18 cellular contexts compared by ENCODE assay signal in the genomic region with DNA sequence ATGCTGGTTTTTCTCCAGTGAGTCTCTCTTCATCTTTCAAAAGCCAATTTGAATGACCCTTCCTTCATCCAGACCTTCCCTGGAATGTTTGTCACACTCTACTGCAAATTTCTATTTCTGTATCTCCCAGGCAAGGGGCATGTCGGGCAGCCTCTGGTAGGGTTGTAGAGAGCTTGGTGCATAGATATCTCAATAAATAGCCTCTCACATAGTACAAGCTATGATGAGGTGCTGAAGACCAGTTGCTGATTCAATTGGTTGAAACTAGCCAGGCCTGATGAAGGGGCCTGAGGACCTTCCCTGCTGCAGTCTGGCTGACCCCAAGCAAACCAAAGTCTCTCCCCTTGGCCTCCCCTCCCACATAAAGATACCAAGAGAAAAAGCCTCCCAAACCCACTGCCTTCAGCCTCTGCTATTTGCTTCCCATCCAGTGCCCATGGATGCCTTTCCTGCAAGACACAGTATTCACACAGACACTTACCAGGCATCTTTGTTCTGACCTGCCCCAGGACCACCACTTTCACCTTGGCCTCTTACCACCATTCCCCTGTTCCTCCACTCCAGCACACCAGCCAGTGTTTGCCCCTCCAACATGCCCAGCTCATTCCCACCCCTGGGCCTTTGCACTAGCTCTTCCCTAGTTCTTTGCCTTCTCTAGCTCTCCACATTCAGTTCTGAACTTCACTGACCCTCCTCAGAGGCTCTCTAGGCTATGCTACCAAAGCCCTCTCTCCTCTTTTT.
A peak's percentile ranks its signal among the peaks of the same experiment; 100 is the strongest.
DNase-seq lines count a peak whose midpoint lies in the region; ATAC-seq, FAIRE-seq and TF ChIP-seq lines count a peak whose summit lies in the region.
"Had no signal": no experiment of that assay in that cellular context is flagged by ENCODE, and none has a peak within 500 bp of the region (broad histone marks: within the 10 kb centered on the region; RNA-seq: fewer than 3 reads in every experiment).

No MANE protein-coding gene starts in this region.

- 83% methylated on average over 1 of the region's 1 CpG for WGBS in A549 (ENCODE audit: missing lambda C conversion rate)
- WGBS in stomach, 5 donors = 60 to 89% (median 86%) methylated on average over 1 of the region's 1 CpG

- intact Hi-C loops in ascending aorta (cut with DNase I) = no loop called here
- intact Hi-C loops in left ventricle myocardium inferior (cut with micrococcal nuclease) = no loop called here
- intact Hi-C loops in sciatic nerve (cut with DNase I) = no loop called here
- intact Hi-C loops in stomach (cut with DNase I; ENCODE audit: low total_unique reads) = no loop called here

- no peaks in the 10 kb centered on the region for H3K36me3 Mint-ChIP-seq in nephron progenitor cell (ENCODE audit: low read depth)
- H3K36me3 Mint-ChIP-seq in activated CD4-positive, alpha-beta T cell treated with anti-CD3 and anti-CD28 coated beads, Interleukin-2, amount 10 ng/mL, durations not matched to agents 7 days and 5 days (ENCODE audit: low read depth) = no peaks in the 10 kb centered on the region

- FAIRE-seq in A549 (lab: Jason Lieb, UNC) = no peak
- FAIRE-seq: HTR-8/SVneo, K562 had no signal

- peaks cover 53% of the 10 kb centered on the region for H3K4me1 ChIP-seq in A549
- peaks cover 4 to 22% of the 10 kb centered on the region in 2 donors for H3K4me1 ChIP-seq in ascending aorta
- H3K4me1 ChIP-seq in left ventricle myocardium inferior = peaks cover 30% of the 10 kb centered on the region
- H3K4me1 ChIP-seq in osteoblast (ENCODE audit: insufficient read depth, low read length) = peaks cover 23% of the 10 kb centered on the region
- H3K4me1 ChIP-seq in stomach = peaks cover 19 to 39% (median 29%) of the 10 kb centered on the region in 4 donors

- H4K20me1 ChIP-seq in osteoblast (ENCODE audit: insufficient read depth, low read length) = no peaks in the 10 kb centered on the region

- H3K9me3 Mint-ChIP-seq in nephron progenitor cell = peaks cover 12% of the 10 kb centered on the region
- H3K9me3 Mint-ChIP-seq in activated CD4-positive, alpha-beta T cell treated with anti-CD3 and anti-CD28 coated beads, Interleukin-2, amount 10 ng/mL, durations not matched to agents 7 days and 5 days = no peaks in the 10 kb centered on the region
- H3K9me3 Mint-ChIP-seq: GM23338, HFFc6 had no signal

- H3K27ac ChIP-seq in A549 (peak overlapping the region; percentile 6 to 70; a peak in 4 of 6 replicates), ascending aorta (peak overlapping the region; percentile 2 to 29), left ventricle myocardium inferior (replicated peaks) (peak overlapping the region; percentile 18), osteoblast (ENCODE audit: low read depth, low read length) (no peak overlapping the region), stomach (no peak overlapping the region)

- no peaks in the 10 kb centered on the region for H3K79me2 ChIP-seq in osteoblast (ENCODE audit: insufficient read depth, low read length)

- 0 out of 2 replicates have a peak, but pooled peaks have one; percentile 13 for TF ChIP-seq POLR2A in A549 (IDR thresholded peaks at IDR 0.05; ENCODE audit: low read length)
- TF ChIP-seq POLR2A in stomach (IDR thresholded peaks at IDR 0.05) = no peak

- peaks cover 29% of the 10 kb centered on the region for H3K27me3 Mint-ChIP-seq in nephron progenitor cell (ENCODE audit: low read depth, poor library complexity)
- H3K27me3 Mint-ChIP-seq in activated CD4-positive, alpha-beta T cell treated with anti-CD3 and anti-CD28 coated beads, Interleukin-2, amount 10 ng/mL, durations not matched to agents 7 days and 5 days = peaks cover 27% of the 10 kb centered on the region

- H3K4me3 ChIP-seq in A549 = no peak overlapping the region
- no peak overlapping the region for H3K4me3 ChIP-seq in ascending aorta
- H3K4me3 ChIP-seq in left ventricle myocardium inferior = no peak overlapping the region
- H3K4me3 ChIP-seq in osteoblast (ENCODE audit: insufficient read depth, low read length) = no peak overlapping the region
- no peak overlapping the region for H3K4me3 ChIP-seq in stomach
- H3K4me3 ChIP-seq: GM23338, K562 had no signal

- H3K4me2 ChIP-seq in A549 = no peak overlapping the region
- no peak overlapping the region for H3K4me2 ChIP-seq in osteoblast (ENCODE audit: insufficient read depth, low read length)
- H3K4me2 ChIP-seq: GM23338 had no signal

- H2AFZ ChIP-seq in osteoblast (ENCODE audit: low read length) = no peak overlapping the region
- H2AFZ ChIP-seq: GM23338 had no signal

- TF ChIP-seq RAD21 in A549 (conservative IDR thresholded peaks at IDR 0.05 in 1 of 2, IDR thresholded peaks at IDR 0.05 in 1 of 2) = no peak

- H3K36me3 ChIP-seq in ascending aorta (no peaks in the 10 kb centered on the region), left ventricle myocardium inferior (no peaks in the 10 kb centered on the region), osteoblast (ENCODE audit: insufficient read depth, low read length) (no peaks in the 10 kb centered on the region), stomach (no peaks in the 10 kb centered on the region)

- no peak overlapping the region for H3K4me3 Mint-ChIP-seq in nephron progenitor cell
- no peak overlapping the region for H3K4me3 Mint-ChIP-seq in activated CD4-positive, alpha-beta T cell treated with anti-CD3 and anti-CD28 coated beads, Interleukin-2, amount 10 ng/mL, durations not matched to agents 7 days and 5 days
- H3K4me3 Mint-ChIP-seq: CD14-positive monocyte, GM23338, HFFc6 had no signal

- POLR2A ChIA-PET in A549 (lab: Yijun Ruan, JAX) = interaction anchor here (0.7 kb wide), 1 partner anchor 12 kb away, joined by 7 read pairs; no protein-coding TSS in a partner anchor
- POLR2A ChIA-PET in activated CD4-positive, alpha-beta T cell treated with anti-CD3 and anti-CD28 coated beads, Interleukin-2, amount 10 ng/mL, durations not matched to agents 7 days and 5 days (lab: Charles Lee) = no interaction called here

- TF ChIP-seq CTCF in A549 (IDR thresholded peaks at IDR 0.05) (no peak), ascending aorta (IDR thresholded peaks at IDR 0.05) (no peak), left ventricle myocardium inferior (IDR thresholded peaks at IDR 0.05; ENCODE audit: borderline replicate concordance) (no peak), osteoblast (IDR thresholded peaks at IDR 0.05; ENCODE audit: extremely low read depth, low read depth, low read length) (no peak), nephron progenitor cell (IDR thresholded peaks at IDR 0.05) (no peak), stomach (IDR thresholded peaks at IDR 0.05) (no peak)

- DNase-seq in A549 (ENCODE audit: low read depth in 1 of 2, low spot score in 1 of 2) (no peak), ascending aorta (ENCODE audit: low spot score in 2 of 2) (no peak), left ventricle myocardium inferior (no peak), osteoblast (ENCODE audit: insufficient read length, low spot score, missing footprints) (peak; percentile 69), nephron progenitor cell (no peak), sciatic nerve (ENCODE audit: low spot score) (no peak), stomach (no peak)
- DNase-seq in activated CD4-positive, alpha-beta T cell treated with anti-CD3 and anti-CD28 coated beads, Interleukin-2, amount 10 ng/mL, durations not matched to agents 7 days and 5 days = no peak
- DNase-seq: DND-41, GF-D8, HFFc6, NCI-H1048, NCI-H1694, NCI-H446 had no signal

- TF ChIP-seq EP300 in A549 (IDR thresholded peaks at IDR 0.05) = no peak
- no peak for TF ChIP-seq EP300 in stomach (IDR thresholded peaks at IDR 0.05)

- H3K27me3 ChIP-seq in ascending aorta (no peaks in the 10 kb centered on the region), left ventricle myocardium inferior (ENCODE audit: low read depth) (no peaks in the 10 kb centered on the region), osteoblast (ENCODE audit: insufficient read depth, low read length) (no peaks in the 10 kb centered on the region), stomach (no peaks in the 10 kb centered on the region)

- no peak overlapping the region for H3K27ac Mint-ChIP-seq in nephron progenitor cell
- H3K27ac Mint-ChIP-seq in activated CD4-positive, alpha-beta T cell treated with anti-CD3 and anti-CD28 coated beads, Interleukin-2, amount 10 ng/mL, durations not matched to agents 7 days and 5 days = no peak overlapping the region
- H3K27ac Mint-ChIP-seq: CD14-positive monocyte, GM23338, HFFc6 had no signal

- CTCF ChIA-PET in A549 (lab: Yijun Ruan, JAX) = interaction anchor here (0.9 to 1.9 kb wide), 4 partner anchors 40 to 264 kb away, joined by 3 to 7 read pairs (median 3); no protein-coding TSS in a partner anchor
- CTCF ChIA-PET in activated CD4-positive, alpha-beta T cell treated with anti-CD3 and anti-CD28 coated beads, Interleukin-2, amount 10 ng/mL, durations not matched to agents 7 days and 5 days (lab: Charles Lee) = interaction anchor here (0.7 to 1.4 kb wide), 5 partner anchors 8 to 31 kb away, joined by 3 to 6 read pairs (median 4); no protein-coding TSS in a partner anchor

- peaks cover 21% of the 10 kb centered on the region for H3K4me1 Mint-ChIP-seq in nephron progenitor cell
- no peaks in the 10 kb centered on the region for H3K4me1 Mint-ChIP-seq in activated CD4-positive, alpha-beta T cell treated with anti-CD3 and anti-CD28 coated beads, Interleukin-2, amount 10 ng/mL, durations not matched to agents 7 days and 5 days

- peaks cover 4% of the 10 kb centered on the region; the same call in 1 of the 3 replicates for H3K9me3 ChIP-seq in A549
- H3K9me3 ChIP-seq in ascending aorta = no peaks in the 10 kb centered on the region
- H3K9me3 ChIP-seq in left ventricle myocardium inferior (replicated peaks) = no peaks in the 10 kb centered on the region
- no peaks in the 10 kb centered on the region for H3K9me3 ChIP-seq in osteoblast (ENCODE audit: low read depth, low read length)
- no peaks in the 10 kb centered on the region for H3K9me3 ChIP-seq in stomach

- ATAC-seq in A549 (no peak), sciatic nerve (no peak)
- ATAC-seq: GM23338, K562 had no signal

TF ChIP-seq in A549, 52 proteins besides CTCF, POLR2A, EP300 and RAD21:
- TF ChIP-seq JUN (IDR thresholded peaks at IDR 0.05) (0 out of 5 replicates have a peak, but pooled peaks of 1 of the 2 experiments have one; percentile 1), EHF (CRISPR knock-in tag; IDR thresholded peaks at IDR 0.05) (no peak)
- TF ChIP-seq, protein P1, sequence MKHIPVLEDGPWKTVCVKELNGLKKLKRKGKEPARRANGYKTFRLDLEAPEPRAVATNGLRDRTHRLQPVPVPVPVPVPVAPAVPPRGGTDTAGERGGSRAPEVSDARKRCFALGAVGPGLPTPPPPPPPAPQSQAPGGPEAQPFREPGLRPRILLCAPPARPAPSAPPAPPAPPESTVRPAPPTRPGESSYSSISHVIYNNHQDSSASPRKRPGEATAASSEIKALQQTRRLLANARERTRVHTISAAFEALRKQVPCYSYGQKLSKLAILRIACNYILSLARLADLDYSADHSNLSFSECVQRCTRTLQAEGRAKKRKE (CRISPR knock-in tag; IDR thresholded peaks at IDR 0.05; ENCODE audit: low read depth) = no peak
- TF ChIP-seq, protein P2, sequence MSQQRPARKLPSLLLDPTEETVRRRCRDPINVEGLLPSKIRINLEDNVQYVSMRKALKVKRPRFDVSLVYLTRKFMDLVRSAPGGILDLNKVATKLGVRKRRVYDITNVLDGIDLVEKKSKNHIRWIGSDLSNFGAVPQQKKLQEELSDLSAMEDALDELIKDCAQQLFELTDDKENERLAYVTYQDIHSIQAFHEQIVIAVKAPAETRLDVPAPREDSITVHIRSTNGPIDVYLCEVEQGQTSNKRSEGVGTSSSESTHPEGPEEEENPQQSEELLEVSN (IDR thresholded peaks at IDR 0.05; ENCODE audit: borderline replicate concordance, low read depth) = no peak

Comparison
In these comparisons a context has a peak if more than half of its experiments do, and no peak if none do; other contexts are left out.
1. H3K27ac ChIP-seq: peak in A549 (2 of 2), ascending aorta (2 of 2) and left ventricle myocardium inferior (single experiment); none in osteoblast (single experiment) and stomach (0 of 5).